Comparison of ENCODE assay signal across 1 cellular context in the genomic region with DNA sequence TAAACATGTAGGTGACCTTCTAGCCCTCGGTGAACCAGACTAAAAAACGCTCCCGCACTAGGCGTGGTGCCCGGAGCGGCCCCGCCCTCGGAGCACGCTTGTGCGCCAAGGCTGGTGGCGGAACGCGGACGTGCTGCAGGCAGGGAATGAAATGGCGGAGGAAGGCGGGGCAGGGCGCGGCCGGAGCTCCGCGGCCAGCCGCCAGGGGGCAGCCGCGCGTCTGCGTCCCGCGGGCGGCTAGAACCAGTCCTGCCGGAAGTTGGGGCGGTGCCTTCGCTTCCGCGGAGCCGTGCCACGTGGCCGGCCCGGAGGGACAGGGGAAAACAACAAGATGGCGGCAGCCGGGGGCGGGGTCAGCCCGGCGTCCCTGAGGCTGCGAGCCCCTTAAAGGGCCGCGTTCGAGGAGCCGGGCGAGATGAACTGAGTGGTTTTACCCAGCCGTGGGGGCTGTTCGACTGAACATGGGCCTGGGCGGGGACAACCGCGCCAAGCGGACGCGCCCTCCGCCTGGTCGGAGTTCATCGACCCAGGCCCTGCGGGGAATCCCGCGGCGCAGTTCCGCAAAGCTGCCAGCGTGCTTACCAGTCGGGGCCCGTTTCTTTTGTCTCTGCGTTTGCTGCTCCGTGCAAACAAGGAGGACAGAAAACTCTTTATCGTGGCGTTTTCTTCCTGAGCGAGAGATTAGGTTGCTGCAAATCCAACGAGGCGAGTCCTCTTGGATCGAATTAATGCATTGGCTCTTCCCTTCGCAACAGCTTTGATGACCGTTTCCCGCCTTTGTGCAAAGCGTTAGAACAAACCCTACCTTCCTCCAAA.
TF ChIP-seq lines count a peak whose summit lies in the region.

No MANE protein-coding gene starts in this region.

TF ChIP-seq in HepG2, 621 proteins besides CTCF, POLR2A, EP300 and RAD21 (continued from another document and continues in another):
- TF ChIP-seq SUZ12 (IDR thresholded peaks at IDR 0.05; ENCODE audit: low read depth, low read length) (no peak), ZNF883 (CRISPR knock-in tag; IDR thresholded peaks at IDR 0.05; ENCODE audit: not compliant biosample characterization) (peak; percentile 72), ESRRA (CRISPR knock-in tag; IDR thresholded peaks at IDR 0.05; ENCODE audit: low read depth) (no peak; the same call in none of the 2 replicates), ZNF652 (CRISPR knock-in tag; IDR thresholded peaks at IDR 0.05; ENCODE audit: borderline replicate concordance, low read depth) (no peak; the same call in 1 of the 2 replicates), BCL6 (CRISPR knock-in tag; IDR thresholded peaks at IDR 0.05) (peak; percentile 74), FOXK1 (CRISPR knock-in tag; IDR thresholded peaks at IDR 0.05; ENCODE audit: borderline replicate concordance, low read depth) (peak; percentile 88; the same call in 1 of the 2 replicates), ZSCAN21 (CRISPR knock-in tag; IDR thresholded peaks at IDR 0.05; ENCODE audit: borderline replicate concordance) (peak; percentile 96), JUNB (CRISPR knock-in tag; IDR thresholded peaks at IDR 0.05; ENCODE audit: borderline replicate concordance) (no peak), HNRNPH1 (optimal IDR thresholded peaks at IDR 0.05; ENCODE audit: low read depth, low read length) (no peak), MAFF (IDR thresholded peaks at IDR 0.05; ENCODE audit: low read depth, low read length) (no peak), HCFC1 (IDR thresholded peaks at IDR 0.05; ENCODE audit: low read depth, low read length) (peak; percentile 57), SRF (IDR thresholded peaks at IDR 0.05; ENCODE audit: low read depth, low read length) (0 out of 2 replicates have a peak, but pooled peaks have one; percentile 2), DNMT3B (CRISPR knock-in tag; conservative IDR thresholded peaks at IDR 0.05) (peak; percentile 62; the same call in 1 of the 2 replicates), ZBTB3 (CRISPR knock-in tag; IDR thresholded peaks at IDR 0.05; ENCODE audit: borderline replicate concordance, low read depth) (peak; percentile 41; the same call in 1 of the 2 replicates), GFI1 (CRISPR knock-in tag; IDR thresholded peaks at IDR 0.05; ENCODE audit: borderline replicate concordance) (no peak), SRSF1 (optimal IDR thresholded peaks at IDR 0.05; ENCODE audit: low read depth, low read length) (peak; percentile 81), ZFP62 (CRISPR knock-in tag; IDR thresholded peaks at IDR 0.05) (no peak), ZNF678 (CRISPR knock-in tag; IDR thresholded peaks at IDR 0.05) (0 out of 2 replicates have a peak, but pooled peaks have one; percentile 76), ZNF557 (CRISPR knock-in tag; IDR thresholded peaks at IDR 0.05) (peak; percentile 83; the same call in 1 of the 2 replicates), NCOR1 (IDR thresholded peaks at IDR 0.05; ENCODE audit: borderline replicate concordance, low read length) (no peak), CBX2 (IDR thresholded peaks at IDR 0.05; ENCODE audit: low read depth, low read length) (no peak), CBX2 (CRISPR knock-in tag; IDR thresholded peaks at IDR 0.05; ENCODE audit: low read depth) (no peak), ZNF260 (CRISPR knock-in tag; IDR thresholded peaks at IDR 0.05; ENCODE audit: borderline replicate concordance, low read depth) (no peak), TOPORS (CRISPR knock-in tag; IDR thresholded peaks at IDR 0.05) (peak; percentile 98), ZBTB20 (CRISPR knock-in tag; IDR thresholded peaks at IDR 0.05; ENCODE audit: borderline replicate concordance, low read depth) (no peak), SIX1 (CRISPR knock-in tag; IDR thresholded peaks at IDR 0.05; ENCODE audit: borderline replicate concordance) (no peak; the same call in 1 of the 2 replicates), ZNF205 (CRISPR knock-in tag; IDR thresholded peaks at IDR 0.05) (peak; percentile 85), SMAD3 (CRISPR knock-in tag; IDR thresholded peaks at IDR 0.05) (peak; percentile 88), FOXP1 (IDR thresholded peaks at IDR 0.05) (peak; percentile 15; the same call in 1 of the 2 replicates), FOXP1 (CRISPR knock-in tag; IDR thresholded peaks at IDR 0.05) (peak; percentile 4; the same call in 1 of the 2 replicates), ZFP36L2 (CRISPR knock-in tag; IDR thresholded peaks at IDR 0.05) (peak; percentile 46; the same call in 1 of the 2 replicates), THAP11 (CRISPR knock-in tag; IDR thresholded peaks at IDR 0.05) (peak; percentile 90), TARDBP (CRISPR knock-in tag; IDR thresholded peaks at IDR 0.05) (peak; percentile 96), ZNF335 (CRISPR knock-in tag; IDR thresholded peaks at IDR 0.05) (peak; percentile 37; the same call in 1 of the 2 replicates), ZNF329 (CRISPR knock-in tag; IDR thresholded peaks at IDR 0.05; ENCODE audit: low read depth) (no peak), ZBTB1 (CRISPR knock-in tag; IDR thresholded peaks at IDR 0.05; ENCODE audit: borderline replicate concordance) (no peak)
- TF ChIP-seq, protein P1, sequence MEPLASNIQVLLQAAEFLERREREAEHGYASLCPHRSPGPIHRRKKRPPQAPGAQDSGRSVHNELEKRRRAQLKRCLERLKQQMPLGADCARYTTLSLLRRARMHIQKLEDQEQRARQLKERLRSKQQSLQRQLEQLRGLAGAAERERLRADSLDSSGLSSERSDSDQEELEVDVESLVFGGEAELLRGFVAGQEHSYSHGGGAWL (CRISPR knock-in tag; IDR thresholded peaks at IDR 0.05) = peak; percentile 93
- TF ChIP-seq, protein P2, sequence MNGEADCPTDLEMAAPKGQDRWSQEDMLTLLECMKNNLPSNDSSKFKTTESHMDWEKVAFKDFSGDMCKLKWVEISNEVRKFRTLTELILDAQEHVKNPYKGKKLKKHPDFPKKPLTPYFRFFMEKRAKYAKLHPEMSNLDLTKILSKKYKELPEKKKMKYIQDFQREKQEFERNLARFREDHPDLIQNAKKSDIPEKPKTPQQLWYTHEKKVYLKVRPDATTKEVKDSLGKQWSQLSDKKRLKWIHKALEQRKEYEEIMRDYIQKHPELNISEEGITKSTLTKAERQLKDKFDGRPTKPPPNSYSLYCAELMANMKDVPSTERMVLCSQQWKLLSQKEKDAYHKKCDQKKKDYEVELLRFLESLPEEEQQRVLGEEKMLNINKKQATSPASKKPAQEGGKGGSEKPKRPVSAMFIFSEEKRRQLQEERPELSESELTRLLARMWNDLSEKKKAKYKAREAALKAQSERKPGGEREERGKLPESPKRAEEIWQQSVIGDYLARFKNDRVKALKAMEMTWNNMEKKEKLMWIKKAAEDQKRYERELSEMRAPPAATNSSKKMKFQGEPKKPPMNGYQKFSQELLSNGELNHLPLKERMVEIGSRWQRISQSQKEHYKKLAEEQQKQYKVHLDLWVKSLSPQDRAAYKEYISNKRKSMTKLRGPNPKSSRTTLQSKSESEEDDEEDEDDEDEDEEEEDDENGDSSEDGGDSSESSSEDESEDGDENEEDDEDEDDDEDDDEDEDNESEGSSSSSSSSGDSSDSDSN (CRISPR knock-in tag; IDR thresholded peaks at IDR 0.05) = peak; percentile 96
- TF ChIP-seq, protein P3, sequence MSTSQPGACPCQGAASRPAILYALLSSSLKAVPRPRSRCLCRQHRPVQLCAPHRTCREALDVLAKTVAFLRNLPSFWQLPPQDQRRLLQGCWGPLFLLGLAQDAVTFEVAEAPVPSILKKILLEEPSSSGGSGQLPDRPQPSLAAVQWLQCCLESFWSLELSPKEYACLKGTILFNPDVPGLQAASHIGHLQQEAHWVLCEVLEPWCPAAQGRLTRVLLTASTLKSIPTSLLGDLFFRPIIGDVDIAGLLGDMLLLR (CRISPR knock-in tag; IDR thresholded peaks at IDR 0.05) = peak; percentile 79; the same call in 1 of the 2 replicates
- TF ChIP-seq, protein P4, sequence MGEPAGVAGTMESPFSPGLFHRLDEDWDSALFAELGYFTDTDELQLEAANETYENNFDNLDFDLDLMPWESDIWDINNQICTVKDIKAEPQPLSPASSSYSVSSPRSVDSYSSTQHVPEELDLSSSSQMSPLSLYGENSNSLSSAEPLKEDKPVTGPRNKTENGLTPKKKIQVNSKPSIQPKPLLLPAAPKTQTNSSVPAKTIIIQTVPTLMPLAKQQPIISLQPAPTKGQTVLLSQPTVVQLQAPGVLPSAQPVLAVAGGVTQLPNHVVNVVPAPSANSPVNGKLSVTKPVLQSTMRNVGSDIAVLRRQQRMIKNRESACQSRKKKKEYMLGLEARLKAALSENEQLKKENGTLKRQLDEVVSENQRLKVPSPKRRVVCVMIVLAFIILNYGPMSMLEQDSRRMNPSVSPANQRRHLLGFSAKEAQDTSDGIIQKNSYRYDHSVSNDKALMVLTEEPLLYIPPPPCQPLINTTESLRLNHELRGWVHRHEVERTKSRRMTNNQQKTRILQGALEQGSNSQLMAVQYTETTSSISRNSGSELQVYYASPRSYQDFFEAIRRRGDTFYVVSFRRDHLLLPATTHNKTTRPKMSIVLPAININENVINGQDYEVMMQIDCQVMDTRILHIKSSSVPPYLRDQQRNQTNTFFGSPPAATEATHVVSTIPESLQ (CRISPR knock-in tag; conservative IDR thresholded peaks at IDR 0.05) = 0 out of 2 replicates have a peak, but pooled peaks have one; percentile 17
- TF ChIP-seq, protein P5, sequence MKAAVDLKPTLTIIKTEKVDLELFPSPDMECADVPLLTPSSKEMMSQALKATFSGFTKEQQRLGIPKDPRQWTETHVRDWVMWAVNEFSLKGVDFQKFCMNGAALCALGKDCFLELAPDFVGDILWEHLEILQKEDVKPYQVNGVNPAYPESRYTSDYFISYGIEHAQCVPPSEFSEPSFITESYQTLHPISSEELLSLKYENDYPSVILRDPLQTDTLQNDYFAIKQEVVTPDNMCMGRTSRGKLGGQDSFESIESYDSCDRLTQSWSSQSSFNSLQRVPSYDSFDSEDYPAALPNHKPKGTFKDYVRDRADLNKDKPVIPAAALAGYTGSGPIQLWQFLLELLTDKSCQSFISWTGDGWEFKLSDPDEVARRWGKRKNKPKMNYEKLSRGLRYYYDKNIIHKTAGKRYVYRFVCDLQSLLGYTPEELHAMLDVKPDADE (CRISPR knock-in tag; IDR thresholded peaks at IDR 0.05) = no peak
- TF ChIP-seq, protein P6, sequence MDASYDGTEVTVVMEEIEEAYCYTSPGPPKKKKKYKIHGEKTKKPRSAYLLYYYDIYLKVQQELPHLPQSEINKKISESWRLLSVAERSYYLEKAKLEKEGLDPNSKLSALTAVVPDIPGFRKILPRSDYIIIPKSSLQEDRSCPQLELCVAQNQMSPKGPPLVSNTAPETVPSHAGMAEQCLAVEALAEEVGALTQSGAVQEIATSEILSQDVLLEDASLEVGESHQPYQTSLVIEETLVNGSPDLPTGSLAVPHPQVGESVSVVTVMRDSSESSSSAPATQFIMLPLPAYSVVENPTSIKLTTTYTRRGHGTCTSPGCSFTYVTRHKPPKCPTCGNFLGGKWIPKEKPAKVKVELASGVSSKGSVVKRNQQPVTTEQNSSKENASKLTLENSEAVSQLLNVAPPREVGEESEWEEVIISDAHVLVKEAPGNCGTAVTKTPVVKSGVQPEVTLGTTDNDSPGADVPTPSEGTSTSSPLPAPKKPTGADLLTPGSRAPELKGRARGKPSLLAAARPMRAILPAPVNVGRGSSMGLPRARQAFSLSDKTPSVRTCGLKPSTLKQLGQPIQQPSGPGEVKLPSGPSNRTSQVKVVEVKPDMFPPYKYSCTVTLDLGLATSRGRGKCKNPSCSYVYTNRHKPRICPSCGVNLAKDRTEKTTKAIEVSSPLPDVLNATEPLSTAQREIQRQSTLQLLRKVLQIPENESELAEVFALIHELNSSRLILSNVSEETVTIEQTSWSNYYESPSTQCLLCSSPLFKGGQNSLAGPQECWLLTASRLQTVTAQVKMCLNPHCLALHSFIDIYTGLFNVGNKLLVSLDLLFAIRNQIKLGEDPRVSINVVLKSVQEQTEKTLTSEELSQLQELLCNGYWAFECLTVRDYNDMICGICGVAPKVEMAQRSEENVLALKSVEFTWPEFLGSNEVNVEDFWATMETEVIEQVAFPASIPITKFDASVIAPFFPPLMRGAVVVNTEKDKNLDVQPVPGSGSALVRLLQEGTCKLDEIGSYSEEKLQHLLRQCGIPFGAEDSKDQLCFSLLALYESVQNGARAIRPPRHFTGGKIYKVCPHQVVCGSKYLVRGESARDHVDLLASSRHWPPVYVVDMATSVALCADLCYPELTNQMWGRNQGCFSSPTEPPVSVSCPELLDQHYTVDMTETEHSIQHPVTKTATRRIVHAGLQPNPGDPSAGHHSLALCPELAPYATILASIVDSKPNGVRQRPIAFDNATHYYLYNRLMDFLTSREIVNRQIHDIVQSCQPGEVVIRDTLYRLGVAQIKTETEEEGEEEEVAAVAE (CRISPR knock-in tag; IDR thresholded peaks at IDR 0.05; ENCODE audit: borderline replicate concordance) = no peak
- TF ChIP-seq, protein P7, sequence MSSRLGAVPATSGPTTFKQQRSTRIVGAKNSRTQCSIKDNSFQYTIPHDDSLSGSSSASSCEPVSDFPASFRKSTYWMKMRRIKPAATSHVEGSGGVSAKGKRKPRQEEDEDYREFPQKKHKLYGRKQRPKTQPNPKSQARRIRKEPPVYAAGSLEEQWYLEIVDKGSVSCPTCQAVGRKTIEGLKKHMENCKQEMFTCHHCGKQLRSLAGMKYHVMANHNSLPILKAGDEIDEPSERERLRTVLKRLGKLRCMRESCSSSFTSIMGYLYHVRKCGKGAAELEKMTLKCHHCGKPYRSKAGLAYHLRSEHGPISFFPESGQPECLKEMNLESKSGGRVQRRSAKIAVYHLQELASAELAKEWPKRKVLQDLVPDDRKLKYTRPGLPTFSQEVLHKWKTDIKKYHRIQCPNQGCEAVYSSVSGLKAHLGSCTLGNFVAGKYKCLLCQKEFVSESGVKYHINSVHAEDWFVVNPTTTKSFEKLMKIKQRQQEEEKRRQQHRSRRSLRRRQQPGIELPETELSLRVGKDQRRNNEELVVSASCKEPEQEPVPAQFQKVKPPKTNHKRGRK (CRISPR knock-in tag; IDR thresholded peaks at IDR 0.05) = no peak
- TF ChIP-seq, protein P8, sequence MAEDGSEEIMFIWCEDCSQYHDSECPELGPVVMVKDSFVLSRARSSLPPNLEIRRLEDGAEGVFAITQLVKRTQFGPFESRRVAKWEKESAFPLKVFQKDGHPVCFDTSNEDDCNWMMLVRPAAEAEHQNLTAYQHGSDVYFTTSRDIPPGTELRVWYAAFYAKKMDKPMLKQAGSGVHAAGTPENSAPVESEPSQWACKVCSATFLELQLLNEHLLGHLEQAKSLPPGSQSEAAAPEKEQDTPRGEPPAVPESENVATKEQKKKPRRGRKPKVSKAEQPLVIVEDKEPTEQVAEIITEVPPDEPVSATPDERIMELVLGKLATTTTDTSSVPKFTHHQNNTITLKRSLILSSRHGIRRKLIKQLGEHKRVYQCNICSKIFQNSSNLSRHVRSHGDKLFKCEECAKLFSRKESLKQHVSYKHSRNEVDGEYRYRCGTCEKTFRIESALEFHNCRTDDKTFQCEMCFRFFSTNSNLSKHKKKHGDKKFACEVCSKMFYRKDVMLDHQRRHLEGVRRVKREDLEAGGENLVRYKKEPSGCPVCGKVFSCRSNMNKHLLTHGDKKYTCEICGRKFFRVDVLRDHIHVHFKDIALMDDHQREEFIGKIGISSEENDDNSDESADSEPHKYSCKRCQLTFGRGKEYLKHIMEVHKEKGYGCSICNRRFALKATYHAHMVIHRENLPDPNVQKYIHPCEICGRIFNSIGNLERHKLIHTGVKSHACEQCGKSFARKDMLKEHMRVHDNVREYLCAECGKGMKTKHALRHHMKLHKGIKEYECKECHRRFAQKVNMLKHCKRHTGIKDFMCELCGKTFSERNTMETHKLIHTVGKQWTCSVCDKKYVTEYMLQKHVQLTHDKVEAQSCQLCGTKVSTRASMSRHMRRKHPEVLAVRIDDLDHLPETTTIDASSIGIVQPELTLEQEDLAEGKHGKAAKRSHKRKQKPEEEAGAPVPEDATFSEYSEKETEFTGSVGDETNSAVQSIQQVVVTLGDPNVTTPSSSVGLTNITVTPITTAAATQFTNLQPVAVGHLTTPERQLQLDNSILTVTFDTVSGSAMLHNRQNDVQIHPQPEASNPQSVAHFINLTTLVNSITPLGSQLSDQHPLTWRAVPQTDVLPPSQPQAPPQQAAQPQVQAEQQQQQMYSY (CRISPR knock-in tag; IDR thresholded peaks at IDR 0.05) = peak; percentile 11; the same call in 1 of the 2 replicates
